Comparison of ENCODE assay signal across 11 cellular contexts in genomic region chr22:22548910-22549309, GRCh38. TPM values are rescaled to one million over a fixed set of nuclear protein-coding genes. Genes with fewer than 3 reads are reported as not detected.
"Had no signal": no experiment of that assay in that cellular context is flagged by ENCODE, and none has a peak within 500 bp of the region (broad histone marks: within the 10 kb centered on the region; RNA-seq: fewer than 3 reads in every experiment).

No MANE protein-coding gene starts in this region.

- FAIRE-seq: H1, H54 had no signal

- H3K4me1 Mint-ChIP-seq: GM23338, H9 had no signal

- H3K9me3 ChIP-seq: HAP-1 had no signal

- DNase-seq: GM23248, GOT3, H7, H9, HCEC 1CT, HFFc6 had no signal

- H3K36me3 ChIP-seq: HAP-1 had no signal

- H3K27ac ChIP-seq: GM23248 had no signal

- H3K4me3 Mint-ChIP-seq: GM23338, H9, HFFc6 had no signal

- H3K9ac ChIP-seq: GM23248 had no signal

- H2AFZ ChIP-seq: GM23248, GM23338 had no signal

- H3K4me1 ChIP-seq: HAP-1 had no signal

- H3K4me2 ChIP-seq: GM23338 had no signal

- H3K4me3 ChIP-seq: GM23248, GM23338, HAP-1 had no signal

- ATAC-seq: GM23338, HCT116 had no signal

- H3K9me3 Mint-ChIP-seq: GM23338, H9, HFFc6 had no signal

- H3K27ac Mint-ChIP-seq: GM23338, H9, HFFc6 had no signal

RNA-seq across cellular contexts. Expression of gene PRAME, which starts 10.2 kb away (rescaled TPM):
- total RNA-seq: GM23248, GM23338, H7, HFFc6 had no signal
- polyA plus RNA-seq: GM23248, GM23338 had no signal

RNA-seq across cellular contexts. Expression of gene ZNF280A, which starts 28.8 kb away (rescaled TPM):
- total RNA-seq: GM23248, GM23338 had no signal
- polyA plus RNA-seq: GM23248, GM23338 had no signal
